In the genomic region with DNA sequence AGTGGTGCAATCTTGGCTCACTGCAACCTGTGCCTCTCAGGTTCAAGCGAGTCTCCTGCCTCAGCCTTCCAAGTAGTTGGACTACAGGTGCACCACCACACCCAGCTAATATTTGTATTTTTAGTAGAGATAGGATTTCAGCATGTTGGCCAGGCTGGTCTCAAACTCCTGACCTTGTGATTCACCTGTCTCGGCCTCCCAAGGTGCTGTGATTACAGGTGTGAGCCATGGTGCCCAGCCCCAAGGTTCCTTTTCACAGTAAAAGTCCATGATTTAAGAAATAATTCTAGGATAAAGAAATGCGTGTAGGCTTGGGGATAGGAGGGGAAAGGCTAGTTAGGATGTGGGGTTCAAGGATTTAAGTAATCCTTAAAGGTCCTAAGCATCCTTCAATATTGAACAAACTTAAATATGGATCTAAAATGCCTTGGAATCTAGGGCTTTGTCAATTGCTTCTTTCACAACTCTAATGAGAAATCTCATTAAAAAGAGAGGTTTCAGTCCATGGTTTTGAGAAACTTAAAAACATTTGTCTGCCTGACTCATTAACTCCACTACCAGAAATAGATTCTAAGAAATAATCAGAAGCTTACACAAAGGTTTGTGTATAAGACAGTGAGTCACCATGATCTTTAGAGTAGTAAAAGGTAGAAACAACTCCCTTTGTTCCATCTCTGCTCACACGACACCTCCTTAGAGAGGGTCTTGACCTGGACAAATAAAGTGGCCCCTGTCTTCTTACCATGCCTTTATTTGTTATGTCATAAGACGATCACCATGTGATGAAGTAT, we compare ENCODE assay signal across 1 cellular context.
TF ChIP-seq lines count a peak whose summit lies in the region.

No MANE protein-coding gene starts in this region.

TF ChIP-seq in SK-N-SH treated with all-trans-retinoic acid at 6 μM for 48 hours, 23 proteins besides CTCF, POLR2A, EP300 and RAD21 (continued from another document):
- TF ChIP-seq POU6F1 (CRISPR knock-in tag; IDR thresholded peaks at IDR 0.05; ENCODE audit: borderline replicate concordance, low read depth) (no peak), SNAI2 (CRISPR knock-in tag; IDR thresholded peaks at IDR 0.05) (no peak), ZNF8 (CRISPR knock-in tag; IDR thresholded peaks at IDR 0.05) (no peak), TOX (CRISPR knock-in tag; IDR thresholded peaks at IDR 0.05; ENCODE audit: borderline replicate concordance) (no peak), CSDC2 (CRISPR knock-in tag; IDR thresholded peaks at IDR 0.05) (no peak), RARB (CRISPR knock-in tag; IDR thresholded peaks at IDR 0.05) (no peak)
- TF ChIP-seq, protein P1, sequence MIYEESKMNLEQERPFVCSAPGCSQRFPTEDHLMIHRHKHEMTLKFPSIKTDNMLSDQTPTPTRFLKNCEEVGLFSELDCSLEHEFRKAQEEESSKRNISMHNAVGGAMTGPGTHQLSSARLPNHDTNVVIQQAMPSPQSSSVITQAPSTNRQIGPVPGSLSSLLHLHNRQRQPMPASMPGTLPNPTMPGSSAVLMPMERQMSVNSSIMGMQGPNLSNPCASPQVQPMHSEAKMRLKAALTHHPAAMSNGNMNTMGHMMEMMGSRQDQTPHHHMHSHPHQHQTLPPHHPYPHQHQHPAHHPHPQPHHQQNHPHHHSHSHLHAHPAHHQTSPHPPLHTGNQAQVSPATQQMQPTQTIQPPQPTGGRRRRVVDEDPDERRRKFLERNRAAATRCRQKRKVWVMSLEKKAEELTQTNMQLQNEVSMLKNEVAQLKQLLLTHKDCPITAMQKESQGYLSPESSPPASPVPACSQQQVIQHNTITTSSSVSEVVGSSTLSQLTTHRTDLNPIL (CRISPR knock-in tag; IDR thresholded peaks at IDR 0.05; ENCODE audit: low read depth): no peak
